Comparison of ENCODE assay signal across 11 cellular contexts in the genomic region with DNA sequence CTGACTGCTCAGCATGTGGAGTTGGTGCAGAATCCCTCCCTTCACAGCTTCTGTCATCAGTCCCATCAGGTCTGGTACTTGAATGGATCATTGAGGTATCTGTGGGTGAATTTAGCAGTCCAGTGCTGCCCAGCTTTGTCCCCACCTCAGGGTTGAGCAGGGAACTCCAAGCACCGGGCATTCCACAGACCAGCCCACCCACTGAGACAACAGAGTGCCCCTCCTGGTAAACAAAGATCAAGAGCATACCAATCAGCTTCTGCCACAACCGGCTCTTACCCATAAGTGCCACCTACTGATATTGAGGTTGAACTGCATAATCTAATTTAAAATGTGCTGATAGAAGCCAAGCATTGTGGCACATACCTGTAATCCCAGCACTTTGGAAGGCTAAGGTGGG. TPM values are rescaled to one million over a fixed set of nuclear protein-coding genes. Genes with fewer than 3 reads are reported as not detected.
DNase-seq lines count a peak whose midpoint lies in the region; ATAC-seq and TF ChIP-seq lines count a peak whose summit lies in the region.
"Had no signal": no experiment of that assay in that cellular context is flagged by ENCODE, and none has a peak within 500 bp of the region (broad histone marks: within the 10 kb centered on the region; RNA-seq: fewer than 3 reads in every experiment).

No MANE protein-coding gene starts in this region.

- no peaks in the 10 kb centered on the region for H3K4me1 Mint-ChIP-seq in neural crest cell

- H3K4me3 Mint-ChIP-seq in neural crest cell: no peak overlapping the region
- H3K4me3 Mint-ChIP-seq: dendritic cell treated with granulocyte-macrophage colony-stimulating factor and Interleukin-4, amounts not matched to agents 40 ng/mL and 50 ng/mL, for 4 days; naive B cell; stimulated activated naive CD8-positive, alpha-beta T cell treated with anti-CD3 and anti-CD28 coated beads, Interleukin-15, Interleukin-2, amounts not matched to agents 100 ng/mL and 50 ng/mL, for 24 hours had no signal

- DNase-seq in DMS53 (lab: John Stamatoyannopoulos, UW): peak; percentile 21
- DNase-seq in DMS53 treated with DMSO at 0.1 percent for 48 hours (lab: John Stamatoyannopoulos, UW; ENCODE audit: unreplicated experiment): no peak
- peak; percentile 43 for DNase-seq in RKO (ENCODE audit: low spot score)
- DNase-seq in neural crest cell (ENCODE audit: low read depth, low spot score): no peak
- DNase-seq in NOMO-1 (lab: John Stamatoyannopoulos, UW; ENCODE audit: unreplicated experiment in 2 of 2): no peak
- no peak for DNase-seq in epidermal melanocyte (ENCODE audit: insufficient read length, low spot score)
- DNase-seq in activated CD8-positive, alpha-beta memory T cell treated with anti-CD3 and anti-CD28 coated beads, Interleukin-2, amount 50 U/mL, for 48 hours: no peak
- DNase-seq: naive B cell had no signal

- H3K36me3 Mint-ChIP-seq in neural crest cell (ENCODE audit: low read depth): no peaks in the 10 kb centered on the region
- H3K36me3 Mint-ChIP-seq: naive B cell had no signal

- H3K27ac Mint-ChIP-seq in neural crest cell (ENCODE audit: unreplicated experiment): no peak overlapping the region
- H3K27ac Mint-ChIP-seq: dendritic cell treated with granulocyte-macrophage colony-stimulating factor and Interleukin-4, amounts not matched to agents 40 ng/mL and 50 ng/mL, for 4 days; naive B cell; stimulated activated naive CD8-positive, alpha-beta T cell treated with anti-CD3 and anti-CD28 coated beads, Interleukin-15, Interleukin-2, amounts not matched to agents 100 ng/mL and 50 ng/mL, for 24 hours had no signal

- TF ChIP-seq CTCF in neural crest cell (conservative IDR thresholded peaks at IDR 0.05): peak; percentile 31

- peak; percentile 76 for ATAC-seq in HG03432 (IDR thresholded peaks at IDR 0.05; ENCODE audit: unreplicated experiment)

- peaks cover 17% of the 10 kb centered on the region for H3K27me3 Mint-ChIP-seq in neural crest cell (ENCODE audit: low read depth)
- H3K27me3 Mint-ChIP-seq: dendritic cell treated with granulocyte-macrophage colony-stimulating factor and Interleukin-4, amounts not matched to agents 40 ng/mL and 50 ng/mL, for 4 days had no signal

- H3K9me3 Mint-ChIP-seq in neural crest cell: peaks cover 4% of the 10 kb centered on the region

RNA-seq across cellular contexts. Expression of a gene that starts 57.1 kb away (rescaled TPM):
- total RNA-seq in neural crest cell: 190 and 206 TPM in 2 replicates

Comparison
In these comparisons a context has a peak if more than half of its experiments do, and no peak if none do; other contexts are left out.
1. DNase-seq: peak in DMS53 (single experiment) and RKO (single experiment); none in DMS53 treated with DMSO at 0.1 percent for 48 hours (single experiment), neural crest cell (single experiment), NOMO-1 (0 of 2), epidermal melanocyte (single experiment) and activated CD8-positive, alpha-beta memory T cell treated with anti-CD3 and anti-CD28 coated beads, Interleukin-2, amount 50 U/mL, for 48 hours (single experiment).